Comparison of ENCODE assay signal across 10 cellular contexts in genomic region chr19:38841787-38842438, GRCh38. TPM values are rescaled to one million over a fixed set of nuclear protein-coding genes. Genes with fewer than 3 reads are reported as not detected.
DNase-seq lines count a peak whose midpoint lies in the region; ATAC-seq, FAIRE-seq and TF ChIP-seq lines count a peak whose summit lies in the region.
"Had no signal": no experiment of that assay in that cellular context is flagged by ENCODE, and none has a peak within 500 bp of the region (broad histone marks: within the 10 kb centered on the region; RNA-seq: fewer than 3 reads in every experiment).

No MANE protein-coding gene starts in this region.

- no peak overlapping the region for H3K4me3 ChIP-seq in cardiac muscle cell
- H3K4me3 ChIP-seq in H1 (ENCODE audit: extremely low read depth in 1 of 4, insufficient read depth in 2 of 4, low read depth in 3 of 4, low read length in 4 of 4), result no peak overlapping the region
- H3K4me3 ChIP-seq in thymus (ENCODE audit: low read length), result no peak overlapping the region

- no peak overlapping the region for H2AK5ac ChIP-seq in H1 (ENCODE audit: low read depth, low read length)

- no peak overlapping the region for H3K4ac ChIP-seq in H1 (replicated peaks; ENCODE audit: insufficient read length, low read depth, low read length)

- no peak overlapping the region for H2BK20ac ChIP-seq in H1 (ENCODE audit: low read length)

- H3K9me3 ChIP-seq in cardiac muscle cell (ENCODE audit: low read depth), result no peaks in the 10 kb centered on the region
- no peaks in the 10 kb centered on the region for H3K9me3 ChIP-seq in H1 (ENCODE audit: insufficient read depth in 2 of 2, low read depth in 1 of 2, low read length in 1 of 2)
- no peaks in the 10 kb centered on the region for H3K9me3 ChIP-seq in thymus (ENCODE audit: control insufficient read depth)

- peak overlapping the region; percentile 24 for H3K27ac ChIP-seq in cardiac muscle cell
- no peak overlapping the region; the same call in 1 of the 2 replicates for H3K27ac ChIP-seq in H1 (ENCODE audit: low read depth, low read length)
- peak overlapping the region; percentile 74 for H3K27ac ChIP-seq in thymus (ENCODE audit: low read depth)

- H3K36me3 ChIP-seq in cardiac muscle cell (peaks cover 95% of the 10 kb centered on the region), H1 (ENCODE audit: control insufficient read depth in 2 of 4, insufficient read depth in 4 of 4, low read length in 3 of 4) (peaks cover 87 to 100% (median 99%) of the 10 kb centered on the region in 4 experiments), thymus (ENCODE audit: control insufficient read depth, insufficient read depth) (peaks cover 99% of the 10 kb centered on the region)

- no peaks in the 10 kb centered on the region for H3K27me3 ChIP-seq in cardiac muscle cell
- H3K27me3 ChIP-seq in H1 (replicated peaks in 1 of 4; ENCODE audit: control insufficient read depth in 3 of 4, extremely low read depth in 1 of 4, insufficient read depth in 3 of 4, low read length in 3 of 4), result no peaks in the 10 kb centered on the region; a peak in 1 of 7 replicates
- H3K27me3 ChIP-seq in thymus (ENCODE audit: control insufficient read depth, insufficient read depth), result no peaks in the 10 kb centered on the region

- CTCF ChIA-PET in H1 (lab: Charles Lee; ENCODE audit: partially characterized antibody), result interaction anchor here (0.6 to 1.1 kb wide), 3 partner anchors 12 to 326 kb away, joined by 3 read pairs; no protein-coding TSS in a partner anchor

- H3K56ac ChIP-seq in H1 (replicated peaks; ENCODE audit: insufficient read length, low read depth, low read length), result no peak overlapping the region

- no peak for TF ChIP-seq CTCF in cardiac muscle cell (IDR thresholded peaks at IDR 0.05; ENCODE audit: low read depth, low read length)
- no peak for TF ChIP-seq CTCF in H1 (IDR thresholded peaks at IDR 0.05; ENCODE audit: control extremely low read depth in 1 of 3, insufficient read depth in 1 of 3, low read depth in 1 of 3, low read length in 3 of 3)

- no peak overlapping the region for H3K9ac ChIP-seq in H1 (replicated peaks in 1 of 4; ENCODE audit: extremely low read depth in 1 of 4, low read depth in 3 of 4, low read length in 3 of 4)

- H3K18ac ChIP-seq in H1 (ENCODE audit: extremely low read depth, low read length), result no peak overlapping the region

- no peak overlapping the region for H4K91ac ChIP-seq in H1 (replicated peaks; ENCODE audit: insufficient read length, low read length)

- no peak overlapping the region for H2BK15ac ChIP-seq in H1 (ENCODE audit: low read length)

- no peak overlapping the region for H2AFZ ChIP-seq in H1 (ENCODE audit: low read length)

- peaks cover 41 to 57% of the 10 kb centered on the region in 2 experiments for H4K20me1 ChIP-seq in H1 (replicated peaks in 1 of 2; ENCODE audit: control insufficient read depth in 1 of 2, insufficient read depth in 2 of 2, low read length in 2 of 2)

- H3K79me2 ChIP-seq in H1 (ENCODE audit: control insufficient read depth in 1 of 2, insufficient read depth in 2 of 2, low read length in 2 of 2), result peaks cover 1 to 54% of the 10 kb centered on the region in 2 experiments; a peak in 3 of 4 replicates

- no peak overlapping the region for H4K5ac ChIP-seq in H1 (ENCODE audit: insufficient read length, low read depth, low read length)

- TF ChIP-seq POLR2A in H1 (IDR thresholded peaks at IDR 0.05; ENCODE audit: control extremely low read depth in 1 of 2, low read depth in 2 of 2, low read length in 2 of 2), result no peak; a peak in 1 of 3 replicates

- H3K4me1 ChIP-seq in cardiac muscle cell (ENCODE audit: low read depth) (no peaks in the 10 kb centered on the region), H1 (replicated peaks in 1 of 4; ENCODE audit: control insufficient read depth in 3 of 4, insufficient read depth in 4 of 4, low read length in 3 of 4) (no peaks in the 10 kb centered on the region), thymus (ENCODE audit: control insufficient read depth, insufficient read depth, low read length) (peaks cover 9% of the 10 kb centered on the region)

- intact Hi-C loops in Right ventricle myocardium inferior (cut with DNase I), result no loop called here

- no peak for TF ChIP-seq RAD21 in H1 (IDR thresholded peaks at IDR 0.05 in 1 of 2, conservative IDR thresholded peaks at IDR 0.05 in 1 of 2; ENCODE audit: low read depth in 2 of 2, low read length in 2 of 2)

- TF ChIP-seq EP300 in H1 (IDR thresholded peaks at IDR 0.05; ENCODE audit: borderline replicate concordance in 1 of 2, low read depth in 2 of 2, low read length in 2 of 2), result no peak

- H2BK5ac ChIP-seq in H1 (ENCODE audit: low read depth, low read length), result no peak overlapping the region

- no peak overlapping the region for H3K23ac ChIP-seq in H1 (ENCODE audit: insufficient read length)

- peaks cover 10% of the 10 kb centered on the region; the same call in 1 of the 2 replicates for H3K79me1 ChIP-seq in H1 (ENCODE audit: low read depth, low read length)

- no peak overlapping the region for H3K4me2 ChIP-seq in H1 (ENCODE audit: insufficient read depth in 1 of 2, low read depth in 2 of 2, low read length in 2 of 2)

- peak overlapping the region; percentile 46 for H4K8ac ChIP-seq in H1 (ENCODE audit: extremely low read depth, insufficient read depth, low read length)

- FAIRE-seq in H1 (lab: Jason Lieb, UNC), result no peak

- ATAC-seq in Right ventricle myocardium inferior (no peak), HG03095 (IDR thresholded peaks at IDR 0.05; ENCODE audit: unreplicated experiment) (no peak), GM18858 (IDR thresholded peaks at IDR 0.05; ENCODE audit: unreplicated experiment) (no peak)

- H3K23me2 ChIP-seq in H1 (ENCODE audit: low read depth, low read length), result no peaks in the 10 kb centered on the region

- no peak for DNase-seq in cardiac muscle cell (ENCODE audit: low read depth in 1 of 2, low spot score in 1 of 2)
- no peak for DNase-seq in Right ventricle myocardium inferior (ENCODE audit: missing footprints)
- peak; percentile 41 for DNase-seq in activated CD8-positive, alpha-beta memory T cell treated with anti-CD3 and anti-CD28 coated beads, Interleukin-2, amount 50 U/mL, for 4 hours
- no peak for DNase-seq in H1 (ENCODE audit: low read depth in 1 of 2, low spot score in 2 of 2)
- DNase-seq in putamen (ENCODE audit: low spot score), result no peak
- DNase-seq: NCI-H1105 treated with DMSO at 0.1 percent for 48 hours had no signal

- H3K14ac ChIP-seq in H1 (ENCODE audit: insufficient read length), result no peak overlapping the region

- no peak overlapping the region for H2BK12ac ChIP-seq in H1 (ENCODE audit: low read depth, low read length)

- no peak overlapping the region for H2BK120ac ChIP-seq in H1 (replicated peaks; ENCODE audit: low read depth, low read length)

- POLR2A ChIA-PET in H1 (lab: Charles Lee; ENCODE audit: partially characterized antibody), result interaction anchor here (1.2 to 8.3 kb wide), 4 partner anchors 8 to 92 kb away, joined by 3 to 376 read pairs (median 14); partner anchors contain the start of gene ECH1

- 97% methylated on average over 19 of the region's 19 CpGs; no CpG with 5 or more reads in 1 of the 2 experiments for WGBS in H1 (ENCODE audit: extremely low coverage in 1 of 2, insufficient coverage in 1 of 2, insufficient read length in 1 of 2, insufficient replicate concordance in 2 of 2, low coverage in 1 of 2, low lambda C conversion rate in 2 of 2, missing lambda C conversion rate in 1 of 2), 2 experiments
- 77% methylated on average over 19 of the region's 19 CpGs for WGBS in thymus

RNA-seq across cellular contexts. Expression of gene HNRNPL, which starts 7.9 kb away (rescaled TPM):
- 300 and 326 TPM in 2 replicates for total RNA-seq in cardiac muscle cell
- polyA plus RNA-seq in cardiac muscle cell, result 240 and 291 TPM in 2 replicates
- total RNA-seq in Right ventricle myocardium inferior, result 184 TPM
- 711 and 779 TPM in 2 replicates for total RNA-seq in H1 (2021; fragmentation: NEBNext Ultra II Directional; extraction: Animal tissue kit (Norgen Biotek cat#: 25700))
- 403 and 404 TPM in 2 replicates for polyA plus RNA-seq in H1 (2011; rRNA removed)
- polyA plus RNA-seq in H1 (2011; cell fraction: cytosol; rRNA removed), result 354 TPM
- polyA plus RNA-seq in H1 (2011; cell fraction: nucleus; rRNA removed), result 541 TPM
- 683 to 1,004 TPM (median 711 TPM) in 4 replicates for polyA plus RNA-seq in H1 (2012, experiment 1 of 2)
- polyA plus RNA-seq in H1 (2012, experiment 2 of 2), result 537 TPM
- polyA plus RNA-seq in H1 (2013, experiment 1 of 2), result 480 TPM
- polyA plus RNA-seq in H1 (2013, experiment 2 of 2), result 470 TPM
- 621 and 711 TPM in 2 replicates for polyA minus RNA-seq in H1 (2011; rRNA and poly(A)+ RNA removed)
- polyA minus RNA-seq in H1 (2011; cell fraction: cytosol; rRNA and poly(A)+ RNA removed), result 351 TPM
- polyA minus RNA-seq in H1 (2011; cell fraction: nucleus; rRNA and poly(A)+ RNA removed), result 254 TPM
- 198 TPM for polyA plus RNA-seq in thymus

RNA-seq across cellular contexts. Expression of gene ECH1, which starts 10.3 kb away (rescaled TPM):
- total RNA-seq in cardiac muscle cell (171 and 180 TPM in 2 replicates), Right ventricle myocardium inferior (1,308 TPM)
- polyA plus RNA-seq in cardiac muscle cell (360 and 430 TPM in 2 replicates), H1 (2011; rRNA removed) (147 and 173 TPM in 2 replicates), thymus (178 TPM)
- 101 and 103 TPM in 2 replicates for total RNA-seq in H1 (2021; fragmentation: NEBNext Ultra II Directional; extraction: Animal tissue kit (Norgen Biotek cat#: 25700))
- polyA plus RNA-seq in H1 (2011; cell fraction: cytosol; rRNA removed), result 160 TPM
- 263 TPM for polyA plus RNA-seq in H1 (2011; cell fraction: nucleus; rRNA removed)
- polyA plus RNA-seq in H1 (2012, experiment 1 of 2), result 130 to 213 TPM (median 176 TPM) in 4 replicates
- 162 TPM for polyA plus RNA-seq in H1 (2012, experiment 2 of 2)
- 191 TPM for polyA plus RNA-seq in H1 (2013, experiment 1 of 2)
- 181 TPM for polyA plus RNA-seq in H1 (2013, experiment 2 of 2)
- 55.4 and 74.7 TPM in 2 replicates for polyA minus RNA-seq in H1 (2011; rRNA and poly(A)+ RNA removed)
- polyA minus RNA-seq in H1 (2011; cell fraction: cytosol; rRNA and poly(A)+ RNA removed), result 34.3 TPM
- polyA minus RNA-seq in H1 (2011; cell fraction: nucleus; rRNA and poly(A)+ RNA removed), result 30.0 TPM

RNA-seq across cellular contexts. Expression of gene LGALS4, which starts 29.2 kb away (rescaled TPM):
- total RNA-seq in cardiac muscle cell, result 0.46 and 1.0 TPM in 2 replicates
- 0.50 and 2.0 TPM in 2 replicates for polyA plus RNA-seq in cardiac muscle cell
- 0.76 TPM for total RNA-seq in Right ventricle myocardium inferior
- total RNA-seq in H1 (2021; fragmentation: NEBNext Ultra II Directional; extraction: Animal tissue kit (Norgen Biotek cat#: 25700)), result 0.37 and 0.54 TPM in 2 replicates
- 0.32 and 0.71 TPM in 2 replicates for polyA plus RNA-seq in H1 (2011; rRNA removed)
- 0.19 TPM for polyA plus RNA-seq in H1 (2011; cell fraction: cytosol; rRNA removed)
- polyA plus RNA-seq in H1 (2011; cell fraction: nucleus; rRNA removed), result 1.3 TPM
- 0.43 to 0.45 TPM in 2 of 4 replicates, not detected in the others for polyA plus RNA-seq in H1 (2012, experiment 1 of 2)
- polyA plus RNA-seq in H1 (2012, experiment 2 of 2), result 0.14 TPM
- 0.43 TPM for polyA plus RNA-seq in H1 (2013, experiment 1 of 2)
- polyA plus RNA-seq in H1 (2013, experiment 2 of 2), result 0.13 TPM
- 0.35 and 0.37 TPM in 2 replicates for polyA minus RNA-seq in H1 (2011; rRNA and poly(A)+ RNA removed)
- not detected for polyA minus RNA-seq in H1 (2011; cell fraction: cytosol; rRNA and poly(A)+ RNA removed)
- not detected for polyA minus RNA-seq in H1 (2011; cell fraction: nucleus; rRNA and poly(A)+ RNA removed)
- polyA plus RNA-seq in thymus, result 6.8 TPM
- total RNA-seq: dermis microvascular lymphatic vessel endothelial cell had no signal

RNA-seq across cellular contexts. Expression of gene RINL, which starts 36.2 kb away (rescaled TPM):
- 8.4 and 8.9 TPM in 2 replicates for total RNA-seq in cardiac muscle cell
- 3.9 and 10.6 TPM in 2 replicates for polyA plus RNA-seq in cardiac muscle cell
- total RNA-seq in Right ventricle myocardium inferior, result 4.1 TPM
- 11.9 and 14.2 TPM in 2 replicates for total RNA-seq in H1 (2021; fragmentation: NEBNext Ultra II Directional; extraction: Animal tissue kit (Norgen Biotek cat#: 25700))
- 11.1 and 13.1 TPM in 2 replicates for polyA plus RNA-seq in H1 (2011; rRNA removed)
- 11.5 TPM for polyA plus RNA-seq in H1 (2011; cell fraction: cytosol; rRNA removed)
- 9.9 TPM for polyA plus RNA-seq in H1 (2011; cell fraction: nucleus; rRNA removed)
- polyA plus RNA-seq in H1 (2012, experiment 1 of 2), result 8.3 to 13.8 TPM (median 11.4 TPM) in 4 replicates
- polyA plus RNA-seq in H1 (2012, experiment 2 of 2), result 16.6 TPM
- polyA plus RNA-seq in H1 (2013, experiment 1 of 2), result 12.7 TPM
- 10.9 TPM for polyA plus RNA-seq in H1 (2013, experiment 2 of 2)
- 2.9 and 4.1 TPM in 2 replicates for polyA minus RNA-seq in H1 (2011; rRNA and poly(A)+ RNA removed)
- polyA minus RNA-seq in H1 (2011; cell fraction: cytosol; rRNA and poly(A)+ RNA removed), result 4.3 TPM
- 6.0 TPM for polyA minus RNA-seq in H1 (2011; cell fraction: nucleus; rRNA and poly(A)+ RNA removed)
- 38.2 TPM for polyA plus RNA-seq in thymus

RNA-seq across cellular contexts. Expression of gene LGALS7B, which starts 52.9 kb away (rescaled TPM):
- not detected in 2 replicates for total RNA-seq in cardiac muscle cell
- polyA plus RNA-seq in cardiac muscle cell, result not detected in 2 replicates
- not detected for total RNA-seq in Right ventricle myocardium inferior
- total RNA-seq in H1 (2021; fragmentation: NEBNext Ultra II Directional; extraction: Animal tissue kit (Norgen Biotek cat#: 25700)), result not detected in 2 replicates
- 3.6 and 6.2 TPM in 2 replicates for polyA plus RNA-seq in H1 (2011; rRNA removed)
- polyA plus RNA-seq in H1 (2011; cell fraction: cytosol; rRNA removed), result 4.2 TPM
- polyA plus RNA-seq in H1 (2011; cell fraction: nucleus; rRNA removed), result 1.9 TPM
- polyA plus RNA-seq in H1 (2012, experiment 1 of 2), result 1.1 to 2.9 TPM (median 1.6 TPM) in 4 replicates
- not detected for polyA plus RNA-seq in H1 (2012, experiment 2 of 2)
- 0.85 TPM for polyA plus RNA-seq in H1 (2013, experiment 1 of 2)
- 0.57 TPM for polyA plus RNA-seq in H1 (2013, experiment 2 of 2)
- polyA minus RNA-seq in H1 (2011; rRNA and poly(A)+ RNA removed), result not detected in 2 replicates
- polyA minus RNA-seq in H1 (2011; cell fraction: cytosol; rRNA and poly(A)+ RNA removed), result not detected
- not detected for polyA minus RNA-seq in H1 (2011; cell fraction: nucleus; rRNA and poly(A)+ RNA removed)
- 234 TPM for polyA plus RNA-seq in thymus
